ENCODE assay signal across 22 cellular contexts in the genomic region with DNA sequence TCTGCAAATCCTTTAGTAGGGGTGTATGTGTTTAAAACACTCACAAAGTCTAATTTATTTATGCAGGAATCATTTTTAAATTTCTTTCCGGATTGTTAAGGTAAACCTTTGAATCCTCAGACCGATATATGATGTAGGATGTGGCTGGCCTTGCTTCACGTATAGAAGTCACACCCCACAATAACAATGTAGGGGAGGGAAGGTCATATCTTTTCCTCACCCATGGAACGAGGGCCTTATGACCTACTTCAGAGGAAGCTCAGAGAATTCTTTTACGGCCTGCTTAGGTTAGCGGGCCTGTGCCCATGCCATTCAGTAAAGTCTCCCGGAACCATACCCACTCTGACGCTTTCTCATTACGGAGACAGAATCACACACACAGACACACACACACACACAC.
DNase-seq lines count a peak whose midpoint lies in the region; ATAC-seq, FAIRE-seq and TF ChIP-seq lines count a peak whose summit lies in the region.
"Had no signal": no experiment of that assay in that cellular context is flagged by ENCODE, and none has a peak within 500 bp of the region (broad histone marks: within the 10 kb centered on the region; RNA-seq: fewer than 3 reads in every experiment).

No MANE protein-coding gene starts in this region.

- H3K27me3 ChIP-seq in H1 (replicated peaks in 1 of 4; ENCODE audit: control insufficient read depth in 3 of 4, extremely low read depth in 1 of 4, insufficient read depth in 3 of 4, low read length in 3 of 4) = no peaks in the 10 kb centered on the region
- no peaks in the 10 kb centered on the region for H3K27me3 ChIP-seq in MG63
- no peaks in the 10 kb centered on the region for H3K27me3 ChIP-seq in right atrium auricular region
- H3K27me3 ChIP-seq: BLaER1 had no signal

- H3K4ac ChIP-seq in H1 (replicated peaks; ENCODE audit: insufficient read length, low read depth, low read length) = peak overlapping the region; percentile 55

- H4K91ac ChIP-seq in H1 (replicated peaks; ENCODE audit: insufficient read length, low read length) = peak overlapping the region; percentile 86

- H3K9me3 ChIP-seq in H1 (ENCODE audit: insufficient read depth in 2 of 2, low read depth in 1 of 2, low read length in 1 of 2) (peaks cover 5 to 14% of the 10 kb centered on the region in 2 experiments; a peak in 2 of 4 replicates), mucosa of descending colon (no peaks in the 10 kb centered on the region), MG63 (no peaks in the 10 kb centered on the region), right atrium auricular region (no peaks in the 10 kb centered on the region)
- H3K9me3 ChIP-seq: Caco-2, HAP-1 had no signal

- H3K9me3 Mint-ChIP-seq in neural crest cell = peaks cover 4% of the 10 kb centered on the region

- CTCF ChIA-PET in H1 (lab: Charles Lee; ENCODE audit: partially characterized antibody) = interaction anchor here (0.9 to 2.1 kb wide), 9 partner anchors 8 to 544 kb away, joined by 3 to 7 read pairs (median 4); no protein-coding TSS in a partner anchor

- H3K27ac Mint-ChIP-seq in neural crest cell (ENCODE audit: unreplicated experiment) = peak overlapping the region; percentile 88
- H3K27ac Mint-ChIP-seq: B cell; CD4-positive, CD25-positive, alpha-beta regulatory T cell; CD8-positive, alpha-beta T cell; GM23338 had no signal

- H2BK20ac ChIP-seq in H1 (ENCODE audit: low read length) = peak overlapping the region; percentile 51; the same call in 1 of the 2 replicates

- no peak for TF ChIP-seq RAD21 in H1 (IDR thresholded peaks at IDR 0.05 in 1 of 2, conservative IDR thresholded peaks at IDR 0.05 in 1 of 2; ENCODE audit: low read depth in 2 of 2, low read length in 2 of 2)

- no peak overlapping the region for H4K5ac ChIP-seq in H1 (ENCODE audit: insufficient read length, low read depth, low read length)

- H2BK12ac ChIP-seq in H1 (ENCODE audit: low read depth, low read length) = 0 out of 2 replicates have a peak overlapping the region, but pooled peaks have one; percentile 80

- no peak overlapping the region for H3K4me2 ChIP-seq in H1 (ENCODE audit: insufficient read depth in 1 of 2, low read depth in 2 of 2, low read length in 2 of 2)
- H3K4me2 ChIP-seq: BLaER1 had no signal

- H2AK5ac ChIP-seq in H1 (ENCODE audit: low read depth, low read length) = no peak overlapping the region; the same call in 1 of the 2 replicates

- no peak overlapping the region for H2AFZ ChIP-seq in H1 (ENCODE audit: low read length)
- H2AFZ ChIP-seq: GM23338 had no signal

- H3K18ac ChIP-seq in H1 (ENCODE audit: extremely low read depth, low read length) = peak overlapping the region; percentile 36; the same call in 1 of the 2 replicates

- TF ChIP-seq CTCF in H1 (IDR thresholded peaks at IDR 0.05; ENCODE audit: control extremely low read depth in 1 of 3, insufficient read depth in 1 of 3, low read depth in 1 of 3, low read length in 3 of 3) = no peak
- TF ChIP-seq CTCF in mucosa of descending colon (IDR thresholded peaks at IDR 0.05) = no peak
- no peak for TF ChIP-seq CTCF in neural crest cell (conservative IDR thresholded peaks at IDR 0.05)
- TF ChIP-seq CTCF in right atrium auricular region (IDR thresholded peaks at IDR 0.05) = no peak

- H4K20me1 ChIP-seq in H1 (replicated peaks in 1 of 2; ENCODE audit: control insufficient read depth in 1 of 2, insufficient read depth in 2 of 2, low read length in 2 of 2) = no peaks in the 10 kb centered on the region
- H4K20me1 ChIP-seq: BLaER1 had no signal

- DNase-seq in H1 (ENCODE audit: low read depth in 1 of 2, low spot score in 2 of 2) (no peak), mucosa of descending colon (no peak), neural crest cell (ENCODE audit: low read depth, low spot score) (no peak), MG63 (no peak), right atrium auricular region (ENCODE audit: low spot score) (no peak)
- DNase-seq: Caco-2; CD4-positive, CD25-positive, alpha-beta regulatory T cell; CD8-positive, alpha-beta T cell; DMS153; DND-41 had no signal

- intact Hi-C loops in mucosa of descending colon (cut with DNase I, micrococcal nuclease) = no loop called here

- H3K23me2 ChIP-seq in H1 (ENCODE audit: low read depth, low read length) = no peaks in the 10 kb centered on the region

- POLR2A ChIA-PET in H1 (lab: Charles Lee; ENCODE audit: partially characterized antibody) = interaction anchor here (0.6 to 1.7 kb wide), 4 partner anchors 8 to 14 kb away, joined by 3 to 6 read pairs (median 4); no protein-coding TSS in a partner anchor

- no peak for FAIRE-seq in H1 (lab: Jason Lieb, UNC)
- FAIRE-seq: A204.1, G401.6, GM12892, H54 had no signal

- no peaks in the 10 kb centered on the region for H3K27me3 Mint-ChIP-seq in neural crest cell (ENCODE audit: low read depth)

- peak overlapping the region; percentile 30 for H2BK120ac ChIP-seq in H1 (replicated peaks; ENCODE audit: low read depth, low read length)

- peaks cover 0 to 3% (median 0%) of the 10 kb centered on the region in 4 experiments; a peak in 2 of 8 replicates for H3K36me3 ChIP-seq in H1 (ENCODE audit: control insufficient read depth in 2 of 4, insufficient read depth in 4 of 4, low read length in 3 of 4)
- no peaks in the 10 kb centered on the region for H3K36me3 ChIP-seq in mucosa of descending colon (ENCODE audit: low read depth)
- H3K36me3 ChIP-seq in MG63 = no peaks in the 10 kb centered on the region
- no peaks in the 10 kb centered on the region for H3K36me3 ChIP-seq in right atrium auricular region
- H3K36me3 ChIP-seq: BLaER1, HAP-1 had no signal

- H3K56ac ChIP-seq in H1 (replicated peaks; ENCODE audit: insufficient read length, low read depth, low read length) = no peak overlapping the region

- ATAC-seq in mucosa of descending colon (peak; percentile 71), GM21576 (IDR thresholded peaks at IDR 0.05; ENCODE audit: unreplicated experiment) (no peak)
- ATAC-seq: CD8-positive, alpha-beta T cell had no signal

- H3K4me1 Mint-ChIP-seq in neural crest cell = peaks cover 29% of the 10 kb centered on the region

- no peak for TF ChIP-seq EP300 in H1 (IDR thresholded peaks at IDR 0.05; ENCODE audit: borderline replicate concordance in 1 of 2, low read depth in 2 of 2, low read length in 2 of 2)

- H2BK15ac ChIP-seq in H1 (ENCODE audit: low read length) = no peak overlapping the region; the same call in 1 of the 2 replicates

- H3K36me3 Mint-ChIP-seq in neural crest cell (ENCODE audit: low read depth) = peaks cover 2% of the 10 kb centered on the region
- H3K36me3 Mint-ChIP-seq: CD4-positive, CD25-positive, alpha-beta regulatory T cell; CD8-positive, alpha-beta T cell had no signal

- no peak overlapping the region for H3K27ac ChIP-seq in H1 (ENCODE audit: low read depth, low read length)
- H3K27ac ChIP-seq in temporal lobe (ENCODE audit: low read depth, low read length) = peak overlapping the region; percentile 44
- no peak overlapping the region for H3K27ac ChIP-seq in right atrium auricular region
- H3K27ac ChIP-seq: 22Rv1, BLaER1, C4-2B had no signal

- H3K79me2 ChIP-seq in H1 (ENCODE audit: control insufficient read depth in 1 of 2, insufficient read depth in 2 of 2, low read length in 2 of 2) = no peaks in the 10 kb centered on the region

- no peak overlapping the region for H3K23ac ChIP-seq in H1 (ENCODE audit: insufficient read length)

- WGBS in H1 (ENCODE audit: extremely low coverage in 1 of 2, insufficient coverage in 1 of 2, insufficient read length in 1 of 2, insufficient replicate concordance in 2 of 2, low coverage in 1 of 2, low lambda C conversion rate in 2 of 2, missing lambda C conversion rate in 1 of 2), 2 experiments = 90% methylated on average over 9 of the region's 9 CpGs; no CpG with 5 or more reads in 1 of the 2 experiments

- peaks cover 2 to 17% (median 6%) of the 10 kb centered on the region in 4 experiments; a peak in 5 of 7 replicates for H3K4me1 ChIP-seq in H1 (replicated peaks in 1 of 4; ENCODE audit: control insufficient read depth in 3 of 4, insufficient read depth in 4 of 4, low read length in 3 of 4)
- H3K4me1 ChIP-seq in mucosa of descending colon (ENCODE audit: low read depth) = no peaks in the 10 kb centered on the region
- H3K4me1 ChIP-seq in right atrium auricular region = peaks cover 0 to 2% of the 10 kb centered on the region in 2 donors
- H3K4me1 ChIP-seq: Caco-2, HAP-1 had no signal

- H3K79me1 ChIP-seq in H1 (ENCODE audit: low read depth, low read length) = no peaks in the 10 kb centered on the region

- peak overlapping the region; percentile 56; the same call in 1 of the 2 replicates for H2BK5ac ChIP-seq in H1 (ENCODE audit: low read depth, low read length)

- H4K8ac ChIP-seq in H1 (ENCODE audit: extremely low read depth, insufficient read depth, low read length) = no peak overlapping the region

- no peak overlapping the region for H3K9ac ChIP-seq in H1 (replicated peaks in 1 of 4; ENCODE audit: extremely low read depth in 1 of 4, low read depth in 3 of 4, low read length in 3 of 4)
- H3K9ac ChIP-seq: BLaER1 had no signal

- H3K14ac ChIP-seq in H1 (ENCODE audit: insufficient read length) = no peak overlapping the region

- no peak overlapping the region for H3K4me3 Mint-ChIP-seq in neural crest cell
- H3K4me3 Mint-ChIP-seq: B cell; CD4-positive, CD25-positive, alpha-beta regulatory T cell; CD8-positive, alpha-beta T cell; GM23338 had no signal

- TF ChIP-seq POLR2A in H1 (IDR thresholded peaks at IDR 0.05; ENCODE audit: control extremely low read depth in 1 of 2, low read depth in 2 of 2, low read length in 2 of 2) = no peak

- H3K4me3 ChIP-seq in H1 (ENCODE audit: extremely low read depth in 1 of 4, insufficient read depth in 2 of 4, low read depth in 3 of 4, low read length in 4 of 4) = no peak overlapping the region
- H3K4me3 ChIP-seq in mucosa of descending colon = no peak overlapping the region
- H3K4me3 ChIP-seq in MG63 = no peak overlapping the region
- no peak overlapping the region for H3K4me3 ChIP-seq in right atrium auricular region
- H3K4me3 ChIP-seq: BLaER1, GM23338, HAP-1 had no signal

TF ChIP-seq in H1, 55 proteins besides CTCF, POLR2A, EP300 and RAD21 (continues in another document):
- no peak for TF ChIP-seq PHF8 (conservative IDR thresholded peaks at IDR 0.05; ENCODE audit: low read depth, low read length)
- 0 out of 2 replicates have a peak, but pooled peaks have one; percentile 15 for TF ChIP-seq SP4 (IDR thresholded peaks at IDR 0.05; ENCODE audit: low read length)
- TF ChIP-seq, protein P1, sequence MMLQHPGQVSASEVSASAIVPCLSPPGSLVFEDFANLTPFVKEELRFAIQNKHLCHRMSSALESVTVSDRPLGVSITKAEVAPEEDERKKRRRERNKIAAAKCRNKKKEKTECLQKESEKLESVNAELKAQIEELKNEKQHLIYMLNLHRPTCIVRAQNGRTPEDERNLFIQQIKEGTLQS (IDR thresholded peaks at IDR 0.05; ENCODE audit: insufficient read depth, low read depth, low read length) = no peak
